14 cellular contexts compared by ENCODE assay signal in the genomic region with DNA sequence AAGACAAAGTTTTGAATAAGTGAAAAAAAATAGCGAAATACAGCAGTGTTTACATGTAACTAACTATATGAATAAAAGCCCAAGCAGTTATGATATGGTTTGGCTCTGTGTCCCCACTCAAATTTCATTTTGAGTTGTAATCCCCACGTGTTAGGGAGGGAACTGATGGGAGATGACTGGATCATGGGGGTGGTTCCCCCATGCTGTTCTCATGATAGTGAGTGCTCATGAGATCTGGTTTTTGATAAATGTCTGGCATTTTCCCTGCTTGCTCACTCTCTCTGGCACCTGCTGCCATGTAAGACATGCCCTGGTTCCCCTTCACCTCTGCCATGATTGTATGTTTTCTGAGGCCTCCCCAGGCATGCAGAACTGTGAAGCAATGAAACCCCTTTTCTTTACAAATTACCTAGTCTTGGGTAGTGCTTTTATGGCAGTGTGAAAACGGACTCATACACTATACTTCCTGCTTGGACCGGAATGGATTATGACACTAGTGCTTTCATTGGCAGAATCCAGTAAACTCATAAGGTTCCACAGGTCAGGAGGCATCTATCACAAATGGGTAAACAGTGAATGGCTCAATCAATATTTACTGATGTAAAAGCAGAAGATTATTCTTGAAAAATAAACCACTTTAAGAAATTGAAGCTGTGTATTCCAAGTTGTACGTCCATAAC.
DNase-seq lines count a peak whose midpoint lies in the region; ATAC-seq lines count a peak whose summit lies in the region.
"Had no signal": no experiment of that assay in that cellular context is flagged by ENCODE, and none has a peak within 500 bp of the region (broad histone marks: within the 10 kb centered on the region; RNA-seq: fewer than 3 reads in every experiment).

No MANE protein-coding gene starts in this region.

- peak overlapping the region; percentile 87 for H3K27ac Mint-ChIP-seq in activated naive CD8-positive, alpha-beta T cell
- H3K27ac Mint-ChIP-seq: memory B cell had no signal

- H3K4me1 Mint-ChIP-seq in activated naive CD8-positive, alpha-beta T cell (ENCODE audit: low read depth) = peaks cover 17% of the 10 kb centered on the region
- H3K4me1 Mint-ChIP-seq: neural crest cell had no signal

- H3K36me3 Mint-ChIP-seq in activated naive CD8-positive, alpha-beta T cell = peaks cover 24% of the 10 kb centered on the region

- no peak for ATAC-seq in GM19023 (IDR thresholded peaks at IDR 0.05; ENCODE audit: unreplicated experiment)

- H3K9me3 Mint-ChIP-seq in activated naive CD8-positive, alpha-beta T cell (ENCODE audit: low read depth) = no peaks in the 10 kb centered on the region
- H3K9me3 Mint-ChIP-seq: memory B cell, neural crest cell had no signal

- H3K4me3 Mint-ChIP-seq in activated naive CD8-positive, alpha-beta T cell = no peak overlapping the region
- H3K4me3 Mint-ChIP-seq: memory B cell, neural crest cell had no signal

- no peaks in the 10 kb centered on the region for H3K27me3 Mint-ChIP-seq in activated naive CD8-positive, alpha-beta T cell
- H3K27me3 Mint-ChIP-seq: memory B cell had no signal

- DNase-seq in stimulated activated naive CD4-positive, alpha-beta T cell treated with Interleukin-2 at 50 U/mL for 16 hours (lab: John Stamatoyannopoulos, UW) = peak; percentile 48
- no peak for DNase-seq in stimulated activated naive CD4-positive, alpha-beta T cell (lab: John Stamatoyannopoulos, UW)
- DNase-seq in stimulated activated CD4-positive, alpha-beta T cell treated with anti-CD3 and anti-CD28 coated beads, Interleukin-1b, Interleukin-23, amount 100 ng/mL, for 48 hours = peak; percentile 74
- DNase-seq in superior temporal gyrus (ENCODE audit: extremely low spot score) (no peak), cortex of kidney (lab: John Stamatoyannopoulos, UW) (no peak)
- DNase-seq: aorta, NCI-H187 treated with DMSO at 0.1 percent for 48 hours, NCI-H524, retina, SHP77 had no signal

Comparison
In these comparisons a context has a peak if more than half of its experiments do, and no peak if none do; other contexts are left out.
1. DNase-seq: peak in stimulated activated naive CD4-positive, alpha-beta T cell treated with Interleukin-2 at 50 U/mL for 16 hours (single experiment) and stimulated activated CD4-positive, alpha-beta T cell treated with anti-CD3 and anti-CD28 coated beads, Interleukin-1b, Interleukin-23, amount 100 ng/mL, for 48 hours (single experiment); none in stimulated activated naive CD4-positive, alpha-beta T cell (0 of 6), superior temporal gyrus (single experiment) and cortex of kidney (single experiment).